ENCODE assay signal across 14 cellular contexts in genomic region chr1:154531950-154532349, GRCh38. TPM values are rescaled to one million over a fixed set of nuclear protein-coding genes. Genes with fewer than 3 reads are reported as not detected.
"Had no signal": no experiment of that assay in that cellular context is flagged by ENCODE, and none has a peak within 500 bp of the region (broad histone marks: within the 10 kb centered on the region; RNA-seq: fewer than 3 reads in every experiment).

No MANE protein-coding gene starts in this region.

RNA-seq across cellular contexts. Expression of gene SHE, which starts 29.7 kb away (rescaled TPM):
- total RNA-seq: activated CD4-positive, alpha-beta memory T cell treated with anti-CD3 and anti-CD28 coated beads, Interleukin-2, amount 10 ng/mL, durations not matched to agents 7 days and 5 days; activated CD4-positive, alpha-beta T cell treated with anti-CD3 and anti-CD28 coated beads, Interleukin-2, amount 10 ng/mL, durations not matched to agents 24 days and 14 days; activated CD4-positive, alpha-beta T cell treated with anti-CD3 and anti-CD28 coated beads, Interleukin-2, amount 10 ng/mL, durations not matched to agents 7 days and 5 days; activated CD8-positive, alpha-beta memory T cell treated with anti-CD3 and anti-CD28 coated beads for 36 hours; activated CD8-positive, alpha-beta memory T cell treated with anti-CD3 and anti-CD28 coated beads, Interleukin-2, amount 10 ng/mL, durations not matched to agents 7 days and 5 days; activated CD8-positive, alpha-beta T cell treated with anti-CD3 and anti-CD28 coated beads for 36 hours; activated CD8-positive, alpha-beta T cell treated with anti-CD3 and anti-CD28 coated beads, Interleukin-2, amount 10 ng/mL, durations not matched to agents 7 days and 5 days; T-helper 1 cell treated with Interleukin-12 subunit alpha and Interleukin-12 subunit beta and Interleukin-4 antibody, amounts not matched to agents 30 ng/mL and 1 ng/mL, for 36 hours; T-helper 2 cell treated with Interferon-gamma antibody and Interleukin-4, amounts not matched to agents 100 ng/mL and 5 ng/mL, for 36 hours had no signal

RNA-seq across cellular contexts. Expression of gene TDRD10, which starts 29.9 kb away (rescaled TPM):
- total RNA-seq: activated B cell treated with CpG ODN at 0.5 μM for 24 hours; activated CD4-positive, alpha-beta memory T cell treated with anti-CD3 and anti-CD28 coated beads for 36 hours; activated CD4-positive, alpha-beta memory T cell treated with anti-CD3 and anti-CD28 coated beads, Interleukin-2, amount 10 ng/mL, durations not matched to agents 7 days and 5 days; activated CD4-positive, alpha-beta T cell treated with anti-CD3 and anti-CD28 coated beads for 36 hours; activated CD4-positive, alpha-beta T cell treated with anti-CD3 and anti-CD28 coated beads, Interleukin-2, amount 10 ng/mL, durations not matched to agents 24 days and 14 days; activated CD4-positive, alpha-beta T cell treated with anti-CD3 and anti-CD28 coated beads, Interleukin-2, amount 10 ng/mL, durations not matched to agents 7 days and 5 days; activated CD8-positive, alpha-beta memory T cell treated with anti-CD3 and anti-CD28 coated beads for 36 hours; activated CD8-positive, alpha-beta memory T cell treated with anti-CD3 and anti-CD28 coated beads, Interleukin-2, amount 10 ng/mL, durations not matched to agents 7 days and 5 days; activated CD8-positive, alpha-beta T cell treated with anti-CD3 and anti-CD28 coated beads for 36 hours; activated CD8-positive, alpha-beta T cell treated with anti-CD3 and anti-CD28 coated beads, Interleukin-2, amount 10 ng/mL, durations not matched to agents 7 days and 5 days; T-cell; T-helper 1 cell treated with Interleukin-12 subunit alpha and Interleukin-12 subunit beta and Interleukin-4 antibody, amounts not matched to agents 30 ng/mL and 1 ng/mL, for 36 hours; T-helper 2 cell treated with Interferon-gamma antibody and Interleukin-4, amounts not matched to agents 100 ng/mL and 5 ng/mL, for 36 hours had no signal

RNA-seq across cellular contexts. Expression of gene CHRNB2, which starts 35.6 kb away (rescaled TPM):
- total RNA-seq: activated B cell treated with CpG ODN at 0.5 μM for 24 hours; activated CD4-positive, alpha-beta memory T cell treated with anti-CD3 and anti-CD28 coated beads for 36 hours; activated CD4-positive, alpha-beta memory T cell treated with anti-CD3 and anti-CD28 coated beads, Interleukin-2, amount 10 ng/mL, durations not matched to agents 7 days and 5 days; activated CD4-positive, alpha-beta T cell treated with anti-CD3 and anti-CD28 coated beads, Interleukin-2, amount 10 ng/mL, durations not matched to agents 7 days and 5 days; activated CD8-positive, alpha-beta memory T cell treated with anti-CD3 and anti-CD28 coated beads, Interleukin-2, amount 10 ng/mL, durations not matched to agents 7 days and 5 days; activated CD8-positive, alpha-beta T cell treated with anti-CD3 and anti-CD28 coated beads for 36 hours; activated CD8-positive, alpha-beta T cell treated with anti-CD3 and anti-CD28 coated beads, Interleukin-2, amount 10 ng/mL, durations not matched to agents 7 days and 5 days; T-helper 1 cell treated with Interleukin-12 subunit alpha and Interleukin-12 subunit beta and Interleukin-4 antibody, amounts not matched to agents 30 ng/mL and 1 ng/mL, for 36 hours; T-helper 17 cell; T-helper 2 cell treated with Interferon-gamma antibody and Interleukin-4, amounts not matched to agents 100 ng/mL and 5 ng/mL, for 36 hours had no signal
